ENCODE assay signal across 1 cellular context in genomic region chr12:49201595-49202295, GRCh38.
TF ChIP-seq lines count a peak whose summit lies in the region.

No MANE protein-coding gene starts in this region.

TF ChIP-seq in K562, 482 proteins besides CTCF, POLR2A, EP300 and RAD21 (continued from another document):
- TF ChIP-seq ZBTB2 (IDR thresholded peaks at IDR 0.05) (no peak), NEUROD1 (IDR thresholded peaks at IDR 0.05; ENCODE audit: borderline replicate concordance, low read depth, low read length, partially characterized antibody) (peak; percentile 32), ZBTB49 (CRISPR knock-in tag; IDR thresholded peaks at IDR 0.05; ENCODE audit: borderline replicate concordance) (no peak), FOXJ2 (tag; IDR thresholded peaks at IDR 0.05) (peak; percentile 100), JUN (IDR thresholded peaks at IDR 0.05; ENCODE audit: borderline replicate concordance, low read depth, low read length) (no peak), JUN (CRISPR knock-in tag; IDR thresholded peaks at IDR 0.05; ENCODE audit: borderline replicate concordance) (no peak), NCOA4 (IDR thresholded peaks at IDR 0.05; ENCODE audit: partially characterized antibody) (no peak), ZBTB17 (CRISPR knock-in tag; IDR thresholded peaks at IDR 0.05) (no peak), ZNF197 (CRISPR knock-in tag; IDR thresholded peaks at IDR 0.05; ENCODE audit: low read depth) (no peak), POLR2AphosphoS2 (IDR thresholded peaks at IDR 0.05; ENCODE audit: low read length) (no peak), TBL1XR1 (IDR thresholded peaks at IDR 0.05; ENCODE audit: low read length in 2 of 2) (no peak), ZNF77 (CRISPR knock-in tag; IDR thresholded peaks at IDR 0.05) (no peak), MYNN (IDR thresholded peaks at IDR 0.05) (peak; percentile 31; the same call in 1 of the 2 replicates), MYNN (CRISPR knock-in tag; IDR thresholded peaks at IDR 0.05) (no peak), NELFE (IDR thresholded peaks at IDR 0.05; ENCODE audit: insufficient read depth, insufficient read length) (no peak), ZBTB1 (CRISPR knock-in tag; IDR thresholded peaks at IDR 0.05; ENCODE audit: borderline replicate concordance, low read depth) (no peak), YY1 (IDR thresholded peaks at IDR 0.05; ENCODE audit: borderline replicate concordance in 1 of 3, control insufficient read depth in 1 of 3, extremely low read depth in 1 of 3, insufficient read depth in 3 of 3, insufficient read length in 1 of 3, insufficient replicate concordance in 2 of 3, low read depth in 1 of 3, low read length in 2 of 3) (peak in 1 of 3 experiments; percentile 75), THRAP3 (IDR thresholded peaks at IDR 0.05; ENCODE audit: borderline replicate concordance) (0 out of 2 replicates have a peak, but pooled peaks have one; percentile 7), ZNF140 (CRISPR knock-in tag; IDR thresholded peaks at IDR 0.05) (no peak), MXI1 (IDR thresholded peaks at IDR 0.05; ENCODE audit: low read depth, low read length) (peak; percentile 81), PCBP1 (IDR thresholded peaks at IDR 0.05; ENCODE audit: low read depth, low read length, poor library complexity, severe bottlenecking) (no peak), ZNF436 (CRISPR knock-in tag; IDR thresholded peaks at IDR 0.05) (no peak), RBFOX2 (IDR thresholded peaks at IDR 0.05; ENCODE audit: low read depth, low read length) (no peak), SMC3 (conservative IDR thresholded peaks at IDR 0.05; ENCODE audit: insufficient read depth, low read depth, low read length) (no peak), ZHX1 (conservative IDR thresholded peaks at IDR 0.05; ENCODE audit: low read length) (peak; percentile 94), U2AF1 (optimal IDR thresholded peaks at IDR 0.05; ENCODE audit: low read depth, low read length) (no peak), CBX1 (IDR thresholded peaks at IDR 0.05; ENCODE audit: low read depth) (no peak), STAT5A (IDR thresholded peaks at IDR 0.05; ENCODE audit: borderline replicate concordance, low read length) (no peak), ILK (tag; IDR thresholded peaks at IDR 0.05; ENCODE audit: borderline replicate concordance, low read depth) (no peak), THAP7 (CRISPR knock-in tag; IDR thresholded peaks at IDR 0.05) (no peak), ZNF431 (CRISPR knock-in tag; IDR thresholded peaks at IDR 0.05) (no peak), KDM5B (IDR thresholded peaks at IDR 0.05; ENCODE audit: insufficient replicate concordance, low read depth, low read length) (no peak), U2AF2 (optimal IDR thresholded peaks at IDR 0.05; ENCODE audit: low read depth, low read length) (no peak), ZNF512 (tag; IDR thresholded peaks at IDR 0.05) (0 out of 2 replicates have a peak, but pooled peaks have one; percentile 5), GATA2 (CRISPR knock-in tag; IDR thresholded peaks at IDR 0.05) (no peak), SMARCA5 (IDR thresholded peaks at IDR 0.05) (0 out of 2 replicates have a peak, but pooled peaks have one; percentile 29), RREB1 (CRISPR knock-in tag; IDR thresholded peaks at IDR 0.05) (no peak), KDM2B (CRISPR knock-in tag; IDR thresholded peaks at IDR 0.05) (no peak), ZNF232 (CRISPR knock-in tag; IDR thresholded peaks at IDR 0.05) (no peak), MTA2 (IDR thresholded peaks at IDR 0.05; ENCODE audit: low read depth) (no peak), ZSCAN29 (IDR thresholded peaks at IDR 0.05) (no peak), HNRNPLL (IDR thresholded peaks at IDR 0.05; ENCODE audit: low read depth, low read length, poor library complexity, severe bottlenecking) (no peak), HMGN3 (IDR thresholded peaks at IDR 0.05; ENCODE audit: borderline replicate concordance, extremely low read depth, insufficient read length, low read depth, low read length) (no peak)
TF ChIP-seq in K562: peak in this region for 28.
